8 cellular contexts compared by ENCODE assay signal in the genomic region with DNA sequence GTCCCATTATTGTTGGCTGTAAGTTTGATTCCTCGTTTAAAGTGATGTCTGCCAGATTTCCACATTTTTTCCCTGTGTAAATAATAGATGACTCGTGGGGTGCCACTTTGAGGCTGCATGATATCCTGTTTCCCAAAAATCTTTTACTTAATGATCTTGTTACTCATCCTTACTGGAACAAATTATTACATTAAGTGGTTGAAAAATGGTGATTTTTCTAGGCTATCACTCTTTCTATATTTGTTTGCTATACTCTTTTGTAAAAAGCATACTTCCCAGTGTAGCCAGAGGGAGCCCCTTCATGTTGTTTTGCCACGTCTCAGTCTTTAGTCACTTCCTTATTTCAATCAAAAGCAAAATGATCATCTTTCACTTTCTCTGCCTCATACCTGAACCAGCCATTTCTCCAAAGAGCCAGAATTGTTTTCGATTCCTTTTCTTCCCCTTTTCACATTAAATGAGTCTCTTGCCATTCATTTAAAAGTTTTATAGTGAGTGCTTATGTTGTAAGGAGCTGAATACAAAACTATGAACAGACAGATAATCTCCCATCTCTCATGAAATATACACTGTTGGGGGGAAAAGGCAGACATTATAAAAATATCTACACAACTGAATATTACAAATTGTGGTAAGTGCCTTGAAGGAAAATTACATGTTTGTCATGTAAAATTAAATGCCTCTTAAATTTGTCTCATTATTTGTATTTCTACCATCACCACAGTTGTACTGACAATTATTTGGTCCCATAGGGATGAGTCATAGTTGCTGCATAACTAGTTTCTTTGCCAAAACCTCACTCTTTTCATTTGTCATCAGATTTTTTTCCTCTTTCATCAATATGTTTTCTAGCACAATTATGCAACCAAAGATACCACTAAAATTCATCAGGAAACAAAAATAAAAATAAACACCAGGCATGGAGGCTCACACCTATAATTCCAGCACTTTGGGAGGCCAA. TPM values are rescaled to one million over a fixed set of nuclear protein-coding genes. Genes with fewer than 3 reads are reported as not detected.
DNase-seq lines count a peak whose midpoint lies in the region; ATAC-seq, FAIRE-seq and TF ChIP-seq lines count a peak whose summit lies in the region.

No MANE protein-coding gene starts in this region.

- H3K23me2 ChIP-seq in H1 (ENCODE audit: low read depth, low read length) = 0 out of 2 replicates have a peak, but pooled peaks cover 1% of the 10 kb centered on the region

- FAIRE-seq in H1 (lab: Jason Lieb, UNC) = no peak

- POLR2A ChIA-PET in H1 (lab: Charles Lee; ENCODE audit: partially characterized antibody) = no interaction called here

- peaks cover 27% of the 10 kb centered on the region for H3K4me1 ChIP-seq in ACC112 (ENCODE audit: control insufficient read depth, insufficient read depth, low read length, unreplicated experiment)
- H3K4me1 ChIP-seq in H1 (replicated peaks in 1 of 4; ENCODE audit: control insufficient read depth in 3 of 4, insufficient read depth in 4 of 4, low read length in 3 of 4) = no peaks in the 10 kb centered on the region
- H3K4me1 ChIP-seq in skeletal muscle satellite cell (ENCODE audit: control insufficient read depth, insufficient read depth, low read length) = peaks cover 15% of the 10 kb centered on the region

- H2BK20ac ChIP-seq in H1 (ENCODE audit: low read length) = no peak overlapping the region

- no peak overlapping the region for H2AK5ac ChIP-seq in H1 (ENCODE audit: low read depth, low read length)

- H4K8ac ChIP-seq in H1 (ENCODE audit: extremely low read depth, insufficient read depth, low read length) = no peak overlapping the region

- H3K36me3 ChIP-seq in ACC112 (ENCODE audit: insufficient read depth, low read length) (no peaks in the 10 kb centered on the region), H1 (ENCODE audit: control insufficient read depth in 2 of 4, insufficient read depth in 4 of 4, low read length in 3 of 4) (no peaks in the 10 kb centered on the region), skeletal muscle satellite cell (ENCODE audit: insufficient read depth, low read length) (no peaks in the 10 kb centered on the region)

- H4K91ac ChIP-seq in H1 (replicated peaks; ENCODE audit: insufficient read length, low read length) = no peak overlapping the region

- H2BK120ac ChIP-seq in H1 (replicated peaks; ENCODE audit: low read depth, low read length) = no peak overlapping the region

- H3K9ac ChIP-seq in H1 (replicated peaks in 1 of 4; ENCODE audit: extremely low read depth in 1 of 4, low read depth in 3 of 4, low read length in 3 of 4) = no peak overlapping the region
- H3K9ac ChIP-seq in skeletal muscle satellite cell (ENCODE audit: low read depth, low read length) = peak overlapping the region; percentile 61

- H3K4me2 ChIP-seq in H1 (ENCODE audit: insufficient read depth in 1 of 2, low read depth in 2 of 2, low read length in 2 of 2) (no peak overlapping the region), skeletal muscle satellite cell (ENCODE audit: low read length) (peak overlapping the region; percentile 78)

- no peak overlapping the region for H3K14ac ChIP-seq in H1 (ENCODE audit: insufficient read length)

- DNase-seq in NOMO-1 (lab: John Stamatoyannopoulos, UW; ENCODE audit: unreplicated experiment in 2 of 2) (peak; percentile 49 to 89), H1 (ENCODE audit: low read depth in 1 of 2, low spot score in 2 of 2) (no peak), SKM-1 treated with dmso at 0.1 percent for 144 hours (lab: John Stamatoyannopoulos, UW; ENCODE audit: unreplicated experiment) (no peak), NCI-H524 treated with DMSO at 0.1 percent for 48 hours (lab: John Stamatoyannopoulos, UW) (no peak)

- no peak overlapping the region for H2BK5ac ChIP-seq in H1 (ENCODE audit: low read depth, low read length)

- no peak for TF ChIP-seq CTCF in H1 (IDR thresholded peaks at IDR 0.05; ENCODE audit: control extremely low read depth in 1 of 3, insufficient read depth in 1 of 3, low read depth in 1 of 3, low read length in 3 of 3)

- no peak for TF ChIP-seq POLR2A in H1 (IDR thresholded peaks at IDR 0.05; ENCODE audit: control extremely low read depth in 1 of 2, low read depth in 2 of 2, low read length in 2 of 2)

- H3K56ac ChIP-seq in H1 (replicated peaks; ENCODE audit: insufficient read length, low read depth, low read length) = no peak overlapping the region

- no peak overlapping the region for H3K23ac ChIP-seq in H1 (ENCODE audit: insufficient read length)

- no peak overlapping the region for H2BK15ac ChIP-seq in H1 (ENCODE audit: low read length)

- no peak overlapping the region for H3K18ac ChIP-seq in H1 (ENCODE audit: extremely low read depth, low read length)

- no peaks in the 10 kb centered on the region for H3K9me3 ChIP-seq in H1 (ENCODE audit: insufficient read depth in 2 of 2, low read depth in 1 of 2, low read length in 1 of 2)
- H3K9me3 ChIP-seq in skeletal muscle satellite cell (replicated peaks; ENCODE audit: low read length) = no peaks in the 10 kb centered on the region

- H3K4me3 ChIP-seq in ACC112 (ENCODE audit: low read depth, low read length) (peak overlapping the region; percentile 72), H1 (ENCODE audit: extremely low read depth in 1 of 4, insufficient read depth in 2 of 4, low read depth in 3 of 4, low read length in 4 of 4) (no peak overlapping the region), skeletal muscle satellite cell (ENCODE audit: low read length) (peak overlapping the region; percentile 42)

- ATAC-seq in GM18511 (IDR thresholded peaks at IDR 0.05; ENCODE audit: unreplicated experiment) = peak; percentile 100
- ATAC-seq in HG02870 (IDR thresholded peaks at IDR 0.05; ENCODE audit: unreplicated experiment) = peak; percentile 99

- 72% methylated on average over 4 of the region's 4 CpGs; no CpG with 5 or more reads in 1 of the 2 experiments for WGBS in H1 (ENCODE audit: extremely low coverage in 1 of 2, insufficient coverage in 1 of 2, insufficient read length in 1 of 2, insufficient replicate concordance in 2 of 2, low coverage in 1 of 2, low lambda C conversion rate in 2 of 2, missing lambda C conversion rate in 1 of 2), 2 experiments

- no peaks in the 10 kb centered on the region for H4K20me1 ChIP-seq in H1 (replicated peaks in 1 of 2; ENCODE audit: control insufficient read depth in 1 of 2, insufficient read depth in 2 of 2, low read length in 2 of 2)

- CTCF ChIA-PET in H1 (lab: Charles Lee; ENCODE audit: partially characterized antibody) = interaction anchor here (0.6 to 0.7 kb wide), 2 partner anchors 206 to 275 kb away, joined by 3 read pairs; no protein-coding TSS in a partner anchor

- H3K79me2 ChIP-seq in ACC112 (ENCODE audit: control insufficient read depth, insufficient read depth, low read length, unreplicated experiment) (no peaks in the 10 kb centered on the region), H1 (ENCODE audit: control insufficient read depth in 1 of 2, insufficient read depth in 2 of 2, low read length in 2 of 2) (no peaks in the 10 kb centered on the region)

- no peaks in the 10 kb centered on the region for H3K27me3 ChIP-seq in ACC112 (ENCODE audit: insufficient read depth, low read length)
- H3K27me3 ChIP-seq in H1 (replicated peaks in 1 of 4; ENCODE audit: control insufficient read depth in 3 of 4, extremely low read depth in 1 of 4, insufficient read depth in 3 of 4, low read length in 3 of 4) = no peaks in the 10 kb centered on the region
- H3K27me3 ChIP-seq in skeletal muscle satellite cell (ENCODE audit: control insufficient read depth, insufficient read depth, low read length) = no peaks in the 10 kb centered on the region

- H3K79me1 ChIP-seq in H1 (ENCODE audit: low read depth, low read length) = no peaks in the 10 kb centered on the region

- no peak overlapping the region for H4K5ac ChIP-seq in H1 (ENCODE audit: insufficient read length, low read depth, low read length)

- no peak for TF ChIP-seq EP300 in H1 (IDR thresholded peaks at IDR 0.05; ENCODE audit: borderline replicate concordance in 1 of 2, low read depth in 2 of 2, low read length in 2 of 2)

- H2BK12ac ChIP-seq in H1 (ENCODE audit: low read depth, low read length) = no peak overlapping the region

- H2AFZ ChIP-seq in ACC112 (ENCODE audit: low read length, unreplicated experiment) = peak overlapping the region; percentile 88
- 0 out of 2 replicates have a peak overlapping the region, but pooled peaks have one; percentile 64 for H2AFZ ChIP-seq in H1 (ENCODE audit: low read length)

- no peak for TF ChIP-seq RAD21 in H1 (IDR thresholded peaks at IDR 0.05 in 1 of 2, conservative IDR thresholded peaks at IDR 0.05 in 1 of 2; ENCODE audit: low read depth in 2 of 2, low read length in 2 of 2)

- no peak overlapping the region for H3K4ac ChIP-seq in H1 (replicated peaks; ENCODE audit: insufficient read length, low read depth, low read length)

- H3K27ac ChIP-seq in ACC112 (ENCODE audit: low read depth, low read length) (peak overlapping the region; percentile 98), H1 (ENCODE audit: low read depth, low read length) (no peak overlapping the region)

TF ChIP-seq in H1, 55 proteins besides CTCF, POLR2A, EP300 and RAD21 (continues in another document):
- TF ChIP-seq PHF8 (conservative IDR thresholded peaks at IDR 0.05; ENCODE audit: low read depth, low read length) (no peak), TBP (IDR thresholded peaks at IDR 0.05; ENCODE audit: low read depth, low read length) (no peak), CBX5 (IDR thresholded peaks at IDR 0.05; ENCODE audit: low read depth, low read length) (no peak)

RNA-seq across cellular contexts. Expression of gene ADGRG7, which starts 41.5 kb away (rescaled TPM):
- total RNA-seq in H1 (2021; fragmentation: NEBNext Ultra II Directional; extraction: Animal tissue kit (Norgen Biotek cat#: 25700)) = not detected in 2 replicates
- polyA plus RNA-seq in H1 (2011; rRNA removed) = not detected in 2 replicates
- not detected for polyA plus RNA-seq in H1 (2011; cell fraction: cytosol; rRNA removed)
- polyA plus RNA-seq in H1 (2011; cell fraction: nucleus; rRNA removed) = not detected
- polyA plus RNA-seq in H1 (2012, experiment 1 of 2) = not detected in 4 replicates
- not detected for polyA plus RNA-seq in H1 (2012, experiment 2 of 2)
- not detected for polyA plus RNA-seq in H1 (2013, experiment 1 of 2)
- polyA plus RNA-seq in H1 (2013, experiment 2 of 2) = not detected
- polyA minus RNA-seq in H1 (2011; rRNA and poly(A)+ RNA removed) = not detected in 2 replicates
- polyA minus RNA-seq in H1 (2011; cell fraction: cytosol; rRNA and poly(A)+ RNA removed) = not detected
- polyA minus RNA-seq in H1 (2011; cell fraction: nucleus; rRNA and poly(A)+ RNA removed) = not detected
- under 0.01 and 55.5 TPM in 2 replicates for total RNA-seq in skeletal muscle satellite cell (2012; rRNA removed)

RNA-seq across cellular contexts. Expression of gene TFG, which starts 58.4 kb away (rescaled TPM):
- total RNA-seq in H1 (2021; fragmentation: NEBNext Ultra II Directional; extraction: Animal tissue kit (Norgen Biotek cat#: 25700)) = 81.9 and 84.2 TPM in 2 replicates
- polyA plus RNA-seq in H1 (2011; rRNA removed) = 92.0 and 98.4 TPM in 2 replicates
- polyA plus RNA-seq in H1 (2011; cell fraction: cytosol; rRNA removed) = 78.4 TPM
- polyA plus RNA-seq in H1 (2011; cell fraction: nucleus; rRNA removed) = 84.6 TPM
- 54.2 to 64.8 TPM (median 58.9 TPM) in 4 replicates for polyA plus RNA-seq in H1 (2012, experiment 1 of 2)
- polyA plus RNA-seq in H1 (2012, experiment 2 of 2) = 42.2 TPM
- polyA plus RNA-seq in H1 (2013, experiment 1 of 2) = 78.1 TPM
- 78.2 TPM for polyA plus RNA-seq in H1 (2013, experiment 2 of 2)
- polyA minus RNA-seq in H1 (2011; rRNA and poly(A)+ RNA removed) = 55.6 and 58.6 TPM in 2 replicates
- polyA minus RNA-seq in H1 (2011; cell fraction: cytosol; rRNA and poly(A)+ RNA removed) = 33.2 TPM
- polyA minus RNA-seq in H1 (2011; cell fraction: nucleus; rRNA and poly(A)+ RNA removed) = 56.0 TPM
- 87.7 and 114 TPM in 2 replicates for total RNA-seq in skeletal muscle satellite cell (2012; rRNA removed)

Comparison
In these comparisons a context has a peak if more than half of its experiments do, and no peak if none do; other contexts are left out.
1. H3K4me3 ChIP-seq: peak in ACC112 (single experiment) and skeletal muscle satellite cell (single experiment); none in H1 (0 of 4).
2. DNase-seq: peak in NOMO-1 (2 of 2); none in H1 (0 of 2), SKM-1 treated with dmso at 0.1 percent for 144 hours (single experiment) and NCI-H524 treated with DMSO at 0.1 percent for 48 hours (single experiment).